In the genomic region with DNA sequence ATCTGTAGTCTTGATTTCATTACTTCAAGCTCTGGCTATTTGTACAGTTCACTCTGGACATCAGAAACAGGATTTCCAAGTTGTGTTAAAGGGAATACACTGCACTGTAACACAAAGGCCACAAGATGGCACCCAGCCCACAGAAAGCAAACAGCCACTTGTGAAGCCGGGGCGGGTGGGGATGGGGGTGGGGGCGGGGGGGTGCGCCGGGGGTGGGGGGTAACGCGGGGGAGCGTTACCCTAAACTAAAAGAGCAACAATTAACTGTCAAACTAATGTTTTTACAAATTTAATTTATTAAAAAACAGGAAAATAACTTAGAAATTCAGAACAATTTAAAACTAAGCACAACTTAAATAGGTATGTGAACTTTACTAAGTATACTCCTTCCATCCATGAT, we compare ENCODE assay signal across 8 cellular contexts. TPM values are rescaled to one million over a fixed set of nuclear protein-coding genes. Genes with fewer than 3 reads are reported as not detected.
A peak's percentile ranks its signal among the peaks of the same experiment; 100 is the strongest.
DNase-seq lines count a peak whose midpoint lies in the region; ATAC-seq and TF ChIP-seq lines count a peak whose summit lies in the region.

No MANE protein-coding gene starts in this region.

- ATAC-seq in GM21619 (IDR thresholded peaks at IDR 0.05; ENCODE audit: unreplicated experiment): no peak

- H3K27ac ChIP-seq in spleen: no peak overlapping the region

- no peaks in the 10 kb centered on the region for H3K4me1 ChIP-seq in iPS-15b (ENCODE audit: control insufficient read depth, insufficient read depth, low read length)
- H3K4me1 ChIP-seq in spleen: no peaks in the 10 kb centered on the region

- H3K27me3 ChIP-seq in iPS-15b (ENCODE audit: control insufficient read depth, insufficient read depth, low read length) (no peaks in the 10 kb centered on the region), spleen (replicated peaks in 1 of 7) (peaks cover 0 to 3% (median 0%) of the 10 kb centered on the region in 7 donors)

- CTCF ChIA-PET in AG04449 (lab: Yijun Ruan, JAX): interaction anchor here (0.7 to 10.9 kb wide), 6 partner anchors 8 to 214 kb away, joined by 3 to 189 read pairs (median 4); no protein-coding TSS in a partner anchor

- DNase-seq in AG04449 (ENCODE audit: low read depth, low spot score): no peak
- peak; percentile 63 for DNase-seq in GM12865 (ENCODE audit: low read depth)
- DNase-seq in HT-29 (ENCODE audit: low spot score): peak; percentile 56
- peak; percentile 29 to 40 for DNase-seq in SHP77 (lab: John Stamatoyannopoulos, UW)
- peak; percentile 41 for DNase-seq in astrocyte of the cerebellum (ENCODE audit: low read depth)
- DNase-seq in spleen: no peak

- TF ChIP-seq CTCF in AG04449 (IDR thresholded peaks at IDR 0.05; ENCODE audit: insufficient read depth, low read length, missing control alignments): peak; percentile 49
- peak; percentile 46 for TF ChIP-seq CTCF in GM12865 (IDR thresholded peaks at IDR 0.05; ENCODE audit: insufficient read depth, low read depth, low read length, missing control alignments)
- TF ChIP-seq CTCF in astrocyte of the cerebellum (IDR thresholded peaks at IDR 0.05; ENCODE audit: low read depth, low read length, missing control alignments): peak; percentile 44
- peak in 7 of 11 experiments; percentile 33 to 62 (median 56) for TF ChIP-seq CTCF in spleen (IDR thresholded peaks at IDR 0.05 in 8 of 11, conservative IDR thresholded peaks at IDR 0.05 in 3 of 11)

- in situ Hi-C loops in astrocyte of the cerebellum (cut with HindIII; ENCODE audit: low sequenced_read_pairs): no loop called here

- TF ChIP-seq POLR2A in spleen (IDR thresholded peaks at IDR 0.05): no peak

- no peak overlapping the region for H3K9ac ChIP-seq in iPS-15b (ENCODE audit: low read depth, low read length)

- H3K36me3 ChIP-seq in iPS-15b (ENCODE audit: control insufficient read depth, insufficient read depth, low read length) (no peaks in the 10 kb centered on the region), spleen (no peaks in the 10 kb centered on the region)

- intact Hi-C loops in spleen (cut with DNase I; ENCODE audit: low total_unique reads): loop anchor here (2.0 kb wide), 1 partner anchor 208 kb away; no protein-coding TSS in a partner anchor

- WGBS in spleen, 5 donors: 0 to 3% (median 1%) methylated on average over 3 to 8 of the region's 8 CpGs

- H3K4me3 ChIP-seq in AG04449 (ENCODE audit: low read depth, low read length) (no peak overlapping the region), GM12865 (ENCODE audit: low read depth, low read length) (no peak overlapping the region), astrocyte of the cerebellum (ENCODE audit: low read depth, low read length) (no peak overlapping the region), iPS-15b (ENCODE audit: low read depth, low read length) (peak overlapping the region; percentile 16), spleen (no peak overlapping the region)

- POLR2A ChIA-PET in AG04449 (lab: Yijun Ruan, JAX): no interaction called here

- H3K9me3 ChIP-seq in iPS-15b (ENCODE audit: control insufficient read depth, insufficient read depth, low read length) (no peaks in the 10 kb centered on the region), spleen (no peaks in the 10 kb centered on the region)

RNA-seq across cellular contexts. Expression of a gene that starts 27.3 kb away (rescaled TPM):
- total RNA-seq in HT-29 (2014; rRNA removed; shearing (Covaris generic)): 87.4 and 89.7 TPM in 2 replicates
- total RNA-seq in spleen: 100 to 1,000 TPM in 1 of 7 donors, 10 to 100 TPM in 6; 28.1 to 107 (median 38.7) TPM
- polyA plus RNA-seq in spleen: 10 to 100 TPM; 13.5 to 39.2 (median 34.1) TPM

RNA-seq across cellular contexts. Expression of a gene that starts 48.5 kb away (rescaled TPM):
- total RNA-seq in HT-29 (2014; rRNA removed; shearing (Covaris generic)): 6.1 and 6.7 TPM in 2 replicates
- total RNA-seq in spleen: 10 to 100 TPM; 29.4 to 43.1 (median 37.9) TPM
- 10 to 100 TPM; 25.7 to 46.9 (median 39.2) TPM for polyA plus RNA-seq in spleen

Comparison
In these comparisons a context has a peak if more than half of its experiments do, and no peak if none do; other contexts are left out.
1. DNase-seq: peak in GM12865 (single experiment), HT-29 (single experiment), SHP77 (2 of 2) and astrocyte of the cerebellum (single experiment); none in AG04449 (single experiment) and spleen (single experiment).
2. Peak in every context shown above with its lines, with median percentiles within 50 percentile points of each other: CTCF ChIP-seq.